9 cellular contexts compared by ENCODE assay signal in the genomic region with DNA sequence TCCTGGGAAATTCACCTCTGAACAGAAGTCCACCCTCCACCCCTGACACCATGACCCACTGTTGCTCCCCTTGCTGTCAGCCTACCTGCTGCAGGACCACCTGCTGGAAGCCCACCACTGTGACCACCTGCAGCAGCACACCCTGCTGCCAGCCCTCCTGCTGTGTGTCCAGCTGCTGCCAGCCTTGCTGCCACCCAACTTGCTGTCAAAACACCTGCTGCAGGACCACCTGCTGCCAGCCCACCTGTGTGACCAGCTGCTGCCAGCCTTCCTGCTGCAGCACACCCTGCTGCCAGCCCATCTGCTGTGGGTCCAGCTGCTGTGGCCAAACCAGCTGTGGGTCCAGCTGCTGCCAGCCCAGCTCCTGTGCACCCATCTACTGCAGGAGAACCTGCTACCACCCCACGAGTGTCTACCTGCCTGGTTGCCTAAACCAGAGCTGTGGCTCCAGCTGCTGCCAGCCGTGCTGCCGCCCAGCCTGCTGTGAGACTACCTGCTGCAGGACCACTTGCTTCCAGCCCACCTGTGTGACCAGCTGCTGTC. TPM values are rescaled to one million over a fixed set of nuclear protein-coding genes. Genes with fewer than 3 reads are reported as not detected.
"Had no signal": no experiment of that assay in that cellular context is flagged by ENCODE, and none has a peak within 500 bp of the region (broad histone marks: within the 10 kb centered on the region; RNA-seq: fewer than 3 reads in every experiment).

Gene KRTAP9-7, plus strand, starts transcription at position 51 of the 543 bp plus-strand sequence. Its CDS starts 0 bp downstream, at position 51.

RNA-seq across cellular contexts. Expression of gene KRTAP9-7, which starts in this region (rescaled TPM):
- total RNA-seq: LHCN-M2, MCF 10A, NCI-H460, OCI-LY7, PC-9, Right ventricle myocardium inferior, RPMI7951, SJSA1 had no signal
- polyA plus RNA-seq: SK-N-SH had no signal
